ENCODE assay signal across 1 cellular context in genomic region chr9:113056191-113057106, GRCh38.
TF ChIP-seq lines count a peak whose summit lies in the region.

TSS of gene ZFP37 (minus strand) at chr9:113056724. CDS start at chr9:113056688, 36 bp downstream.

TF ChIP-seq in HepG2, 621 proteins besides CTCF, POLR2A, EP300 and RAD21 (continued from another document and continues in another):
- TF ChIP-seq, protein P1, sequence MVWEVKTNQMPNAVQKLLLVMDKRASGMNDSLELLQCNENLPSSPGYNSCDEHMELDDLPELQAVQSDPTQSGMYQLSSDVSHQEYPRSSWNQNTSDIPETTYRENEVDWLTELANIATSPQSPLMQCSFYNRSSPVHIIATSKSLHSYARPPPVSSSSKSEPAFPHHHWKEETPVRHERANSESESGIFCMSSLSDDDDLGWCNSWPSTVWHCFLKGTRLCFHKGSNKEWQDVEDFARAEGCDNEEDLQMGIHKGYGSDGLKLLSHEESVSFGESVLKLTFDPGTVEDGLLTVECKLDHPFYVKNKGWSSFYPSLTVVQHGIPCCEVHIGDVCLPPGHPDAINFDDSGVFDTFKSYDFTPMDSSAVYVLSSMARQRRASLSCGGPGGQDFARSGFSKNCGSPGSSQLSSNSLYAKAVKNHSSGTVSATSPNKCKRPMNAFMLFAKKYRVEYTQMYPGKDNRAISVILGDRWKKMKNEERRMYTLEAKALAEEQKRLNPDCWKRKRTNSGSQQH (CRISPR knock-in tag; IDR thresholded peaks at IDR 0.05; ENCODE audit: low read depth) = no peak
- no peak for TF ChIP-seq HMG20B (CRISPR knock-in tag; conservative IDR thresholded peaks at IDR 0.05)
- TF ChIP-seq, protein P2, sequence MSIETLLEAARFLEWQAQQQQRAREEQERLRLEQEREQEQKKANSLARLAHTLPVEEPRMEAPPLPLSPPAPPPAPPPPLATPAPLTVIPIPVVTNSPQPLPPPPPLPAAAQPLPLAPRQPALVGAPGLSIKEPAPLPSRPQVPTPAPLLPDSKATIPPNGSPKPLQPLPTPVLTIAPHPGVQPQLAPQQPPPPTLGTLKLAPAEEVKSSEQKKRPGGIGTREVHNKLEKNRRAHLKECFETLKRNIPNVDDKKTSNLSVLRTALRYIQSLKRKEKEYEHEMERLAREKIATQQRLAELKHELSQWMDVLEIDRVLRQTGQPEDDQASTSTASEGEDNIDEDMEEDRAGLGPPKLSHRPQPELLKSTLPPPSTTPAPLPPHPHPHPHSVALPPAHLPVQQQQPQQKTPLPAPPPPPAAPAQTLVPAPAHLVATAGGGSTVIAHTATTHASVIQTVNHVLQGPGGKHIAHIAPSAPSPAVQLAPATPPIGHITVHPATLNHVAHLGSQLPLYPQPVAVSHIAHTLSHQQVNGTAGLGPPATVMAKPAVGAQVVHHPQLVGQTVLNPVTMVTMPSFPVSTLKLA (IDR thresholded peaks at IDR 0.05) = no peak
- TF ChIP-seq MLX (CRISPR knock-in tag; IDR thresholded peaks at IDR 0.05) = no peak; the same call in 1 of the 2 replicates
- no peak for TF ChIP-seq SP1 (IDR thresholded peaks at IDR 0.05)
- 0 out of 2 replicates have a peak, but pooled peaks have one; percentile 42 for TF ChIP-seq SP1 (CRISPR knock-in tag; IDR thresholded peaks at IDR 0.05)
- peak; percentile 86 for TF ChIP-seq ZHX2 (IDR thresholded peaks at IDR 0.05; ENCODE audit: low read depth)
- no peak for TF ChIP-seq ZHX2 (CRISPR knock-in tag; IDR thresholded peaks at IDR 0.05; ENCODE audit: borderline replicate concordance)
- TF ChIP-seq ZNF850 (CRISPR knock-in tag; conservative IDR thresholded peaks at IDR 0.05) = no peak
- 0 out of 2 replicates have a peak, but pooled peaks have one; percentile 53 for TF ChIP-seq ZNF761 (CRISPR knock-in tag; conservative IDR thresholded peaks at IDR 0.05)
- TF ChIP-seq FOXP1 (IDR thresholded peaks at IDR 0.05) = no peak
- TF ChIP-seq FOXP1 (CRISPR knock-in tag; IDR thresholded peaks at IDR 0.05) = no peak
- peak; percentile 43; the same call in 1 of the 2 replicates for TF ChIP-seq TBX2 (CRISPR knock-in tag; IDR thresholded peaks at IDR 0.05; ENCODE audit: borderline replicate concordance)
- TF ChIP-seq ZNF431 (CRISPR knock-in tag; IDR thresholded peaks at IDR 0.05; ENCODE audit: borderline replicate concordance, low read depth) = no peak
- peak; percentile 62 for TF ChIP-seq ZNF317 (CRISPR knock-in tag; IDR thresholded peaks at IDR 0.05)
- no peak for TF ChIP-seq ZIK1 (CRISPR knock-in tag; IDR thresholded peaks at IDR 0.05; ENCODE audit: borderline replicate concordance, low read depth)
- no peak for TF ChIP-seq FLYWCH1 (CRISPR knock-in tag; IDR thresholded peaks at IDR 0.05)
- peak; percentile 20; the same call in 1 of the 2 replicates for TF ChIP-seq KLF6 (CRISPR knock-in tag; IDR thresholded peaks at IDR 0.05)
- peak; percentile 60; the same call in 1 of the 2 replicates for TF ChIP-seq ZNF747 (CRISPR knock-in tag; IDR thresholded peaks at IDR 0.05; ENCODE audit: borderline replicate concordance)
- TF ChIP-seq RFX5 (IDR thresholded peaks at IDR 0.05; ENCODE audit: low read depth, low read length) = no peak
- no peak for TF ChIP-seq RFXANK (CRISPR knock-in tag; IDR thresholded peaks at IDR 0.05)
- TF ChIP-seq PHB2 (IDR thresholded peaks at IDR 0.05; ENCODE audit: partially characterized antibody) = no peak
- no peak for TF ChIP-seq SATB2 (CRISPR knock-in tag; IDR thresholded peaks at IDR 0.05)
- TF ChIP-seq, protein P3, sequence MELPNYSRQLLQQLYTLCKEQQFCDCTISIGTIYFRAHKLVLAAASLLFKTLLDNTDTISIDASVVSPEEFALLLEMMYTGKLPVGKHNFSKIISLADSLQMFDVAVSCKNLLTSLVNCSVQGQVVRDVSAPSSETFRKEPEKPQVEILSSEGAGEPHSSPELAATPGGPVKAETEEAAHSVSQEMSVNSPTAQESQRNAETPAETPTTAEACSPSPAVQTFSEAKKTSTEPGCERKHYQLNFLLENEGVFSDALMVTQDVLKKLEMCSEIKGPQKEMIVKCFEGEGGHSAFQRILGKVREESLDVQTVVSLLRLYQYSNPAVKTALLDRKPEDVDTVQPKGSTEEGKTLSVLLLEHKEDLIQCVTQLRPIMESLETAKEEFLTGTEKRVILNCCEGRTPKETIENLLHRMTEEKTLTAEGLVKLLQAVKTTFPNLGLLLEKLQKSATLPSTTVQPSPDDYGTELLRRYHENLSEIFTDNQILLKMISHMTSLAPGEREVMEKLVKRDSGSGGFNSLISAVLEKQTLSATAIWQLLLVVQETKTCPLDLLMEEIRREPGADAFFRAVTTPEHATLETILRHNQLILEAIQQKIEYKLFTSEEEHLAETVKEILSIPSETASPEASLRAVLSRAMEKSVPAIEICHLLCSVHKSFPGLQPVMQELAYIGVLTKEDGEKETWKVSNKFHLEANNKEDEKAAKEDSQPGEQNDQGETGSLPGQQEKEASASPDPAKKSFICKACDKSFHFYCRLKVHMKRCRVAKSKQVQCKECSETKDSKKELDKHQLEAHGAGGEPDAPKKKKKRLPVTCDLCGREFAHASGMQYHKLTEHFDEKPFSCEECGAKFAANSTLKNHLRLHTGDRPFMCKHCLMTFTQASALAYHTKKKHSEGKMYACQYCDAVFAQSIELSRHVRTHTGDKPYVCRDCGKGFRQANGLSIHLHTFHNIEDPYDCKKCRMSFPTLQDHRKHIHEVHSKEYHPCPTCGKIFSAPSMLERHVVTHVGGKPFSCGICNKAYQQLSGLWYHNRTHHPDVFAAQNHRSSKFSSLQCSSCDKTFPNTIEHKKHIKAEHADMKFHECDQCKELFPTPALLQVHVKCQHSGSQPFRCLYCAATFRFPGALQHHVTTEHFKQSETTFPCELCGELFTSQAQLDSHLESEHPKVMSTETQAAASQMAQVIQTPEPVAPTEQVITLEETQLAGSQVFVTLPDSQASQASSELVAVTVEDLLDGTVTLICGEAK (IDR thresholded peaks at IDR 0.05) = no peak
- TF ChIP-seq, protein P3 (CRISPR knock-in tag; IDR thresholded peaks at IDR 0.05) = peak; percentile 82
- TF ChIP-seq, protein P4, sequence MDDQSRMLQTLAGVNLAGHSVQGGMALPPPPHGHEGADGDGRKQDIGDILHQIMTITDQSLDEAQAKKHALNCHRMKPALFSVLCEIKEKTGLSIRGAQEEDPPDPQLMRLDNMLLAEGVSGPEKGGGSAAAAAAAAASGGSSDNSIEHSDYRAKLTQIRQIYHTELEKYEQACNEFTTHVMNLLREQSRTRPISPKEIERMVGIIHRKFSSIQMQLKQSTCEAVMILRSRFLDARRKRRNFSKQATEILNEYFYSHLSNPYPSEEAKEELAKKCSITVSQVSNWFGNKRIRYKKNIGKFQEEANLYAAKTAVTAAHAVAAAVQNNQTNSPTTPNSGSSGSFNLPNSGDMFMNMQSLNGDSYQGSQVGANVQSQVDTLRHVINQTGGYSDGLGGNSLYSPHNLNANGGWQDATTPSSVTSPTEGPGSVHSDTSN (CRISPR knock-in tag; IDR thresholded peaks at IDR 0.05; ENCODE audit: borderline replicate concordance) = no peak
- peak; percentile 87 for TF ChIP-seq ZNF687 (CRISPR knock-in tag; IDR thresholded peaks at IDR 0.05)
- peak; percentile 83 for TF ChIP-seq ATF1 (CRISPR knock-in tag; IDR thresholded peaks at IDR 0.05)
- TF ChIP-seq ZNF552 (CRISPR knock-in tag; IDR thresholded peaks at IDR 0.05; ENCODE audit: borderline replicate concordance) = no peak
- peak; percentile 41; the same call in 1 of the 2 replicates for TF ChIP-seq ZSCAN21 (CRISPR knock-in tag; IDR thresholded peaks at IDR 0.05; ENCODE audit: borderline replicate concordance)
- peak; percentile 96 for TF ChIP-seq ZNF274 (CRISPR knock-in tag; IDR thresholded peaks at IDR 0.05)
- TF ChIP-seq TAF15 (IDR thresholded peaks at IDR 0.05; ENCODE audit: low read depth, low read length, poor library complexity, severe bottlenecking) = no peak
- TF ChIP-seq, protein P5, sequence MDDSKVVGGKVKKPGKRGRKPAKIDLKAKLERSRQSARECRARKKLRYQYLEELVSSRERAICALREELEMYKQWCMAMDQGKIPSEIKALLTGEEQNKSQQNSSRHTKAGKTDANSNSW (CRISPR knock-in tag; IDR thresholded peaks at IDR 0.05; ENCODE audit: borderline replicate concordance) = no peak
- TF ChIP-seq ARNTL (CRISPR knock-in tag; IDR thresholded peaks at IDR 0.05) = 0 out of 2 replicates have a peak, but pooled peaks have one; percentile 34
